ENCODE assay signal across 9 cellular contexts in genomic region chr1:41639332-41639936, GRCh38.
DNase-seq lines count a peak whose midpoint lies in the region; ATAC-seq, FAIRE-seq and TF ChIP-seq lines count a peak whose summit lies in the region.
"Had no signal": no experiment of that assay in that cellular context is flagged by ENCODE, and none has a peak within 500 bp of the region (broad histone marks: within the 10 kb centered on the region; RNA-seq: fewer than 3 reads in every experiment).

No MANE protein-coding gene starts in this region.

- H3K9ac ChIP-seq in fibroblast of lung (ENCODE audit: insufficient read depth, low read length), result no peak overlapping the region

- H3K27ac ChIP-seq in fibroblast of lung (ENCODE audit: insufficient read depth, low read length) (no peak overlapping the region), pancreas (no peak overlapping the region)

- no peaks in the 10 kb centered on the region for H3K79me2 ChIP-seq in fibroblast of lung (ENCODE audit: control insufficient read depth, insufficient read depth, low read length)

- H3K27ac Mint-ChIP-seq in activated CD4-positive, alpha-beta T cell treated with anti-CD3 and anti-CD28 coated beads, Interleukin-2, amount 10 ng/mL, durations not matched to agents 24 days and 14 days, result no peak overlapping the region

- intact Hi-C loops in activated CD4-positive, alpha-beta T cell treated with anti-CD3 and anti-CD28 coated beads, Interleukin-2, amount 10 ng/mL, durations not matched to agents 24 days and 14 days (cut with micrococcal nuclease), result loop anchor here (1.0 to 10.0 kb wide), 6 partner anchors 22 to 223 kb away; no protein-coding TSS in a partner anchor
- intact Hi-C loops in pancreas (cut with DNase I), result no loop called here

- WGBS in pancreas, 2 donors, result 83 to 85% methylated on average over 10 of the region's 10 CpGs

- H3K27me3 ChIP-seq in fibroblast of lung (ENCODE audit: control insufficient read depth, insufficient read depth, low read length), result no peaks in the 10 kb centered on the region
- H3K27me3 ChIP-seq in pancreas, result no peaks in the 10 kb centered on the region

- no peak overlapping the region for H3K4me3 ChIP-seq in fibroblast of lung (replicated peaks in 1 of 4; ENCODE audit: control extremely low read depth in 1 of 4, insufficient read depth in 1 of 4, low read depth in 3 of 4, low read length in 4 of 4)
- H3K4me3 ChIP-seq in pancreas, result no peak overlapping the region

- no peaks in the 10 kb centered on the region for H3K9me3 Mint-ChIP-seq in activated CD4-positive, alpha-beta T cell treated with anti-CD3 and anti-CD28 coated beads, Interleukin-2, amount 10 ng/mL, durations not matched to agents 24 days and 14 days

- no peak overlapping the region for H3K4me2 ChIP-seq in fibroblast of lung (ENCODE audit: extremely low read depth, insufficient read depth, low read length)

- TF ChIP-seq CTCF in fibroblast of lung (conservative IDR thresholded peaks at IDR 0.05 in 1 of 2, IDR thresholded peaks at IDR 0.05 in 1 of 2; ENCODE audit: low read depth in 1 of 2, low read length in 2 of 2) (peak in 1 of 2 donors; percentile 0), pancreas (IDR thresholded peaks at IDR 0.05) (no peak)

- H3K4me3 Mint-ChIP-seq in activated CD4-positive, alpha-beta T cell treated with anti-CD3 and anti-CD28 coated beads, Interleukin-2, amount 10 ng/mL, durations not matched to agents 24 days and 14 days, result no peak overlapping the region

- H3K4me1 Mint-ChIP-seq in activated CD4-positive, alpha-beta T cell treated with anti-CD3 and anti-CD28 coated beads, Interleukin-2, amount 10 ng/mL, durations not matched to agents 24 days and 14 days, result peaks cover 42% of the 10 kb centered on the region

- H3K36me3 ChIP-seq in fibroblast of lung (ENCODE audit: control insufficient read depth, insufficient read depth, low read length) (no peaks in the 10 kb centered on the region), pancreas (no peaks in the 10 kb centered on the region)

- no peaks in the 10 kb centered on the region for H4K20me1 ChIP-seq in fibroblast of lung (ENCODE audit: control insufficient read depth, extremely low read depth, insufficient read depth, low read length)

- no peaks in the 10 kb centered on the region for H3K9me3 ChIP-seq in fibroblast of lung (ENCODE audit: control insufficient read depth, insufficient read depth, low read depth, low read length)
- H3K9me3 ChIP-seq in pancreas, result no peaks in the 10 kb centered on the region

- DNase-seq in activated CD4-positive, alpha-beta T cell treated with anti-CD3 and anti-CD28 coated beads, Interleukin-2, amount 10 ng/mL, durations not matched to agents 24 days and 14 days, result peak; percentile 71
- peak; percentile 63 to 89 for DNase-seq in fibroblast of lung (ENCODE audit: low read depth in 2 of 2)
- peak; percentile 51 for DNase-seq in stimulated activated CD4-positive, alpha-beta T cell treated with anti-CD3 and anti-CD28 coated beads, Interleukin-4, amount 100 ng/mL, for 1 hour
- no peak for DNase-seq in ureter (ENCODE audit: low spot score)
- no peak for DNase-seq in pancreas
- DNase-seq: NCI-H774 had no signal

- peaks cover 31% of the 10 kb centered on the region for H3K36me3 Mint-ChIP-seq in activated CD4-positive, alpha-beta T cell treated with anti-CD3 and anti-CD28 coated beads, Interleukin-2, amount 10 ng/mL, durations not matched to agents 24 days and 14 days (ENCODE audit: low read depth)

- FAIRE-seq in pancreas (lab: Jason Lieb, UNC), result no peak

- H3K27me3 Mint-ChIP-seq in activated CD4-positive, alpha-beta T cell treated with anti-CD3 and anti-CD28 coated beads, Interleukin-2, amount 10 ng/mL, durations not matched to agents 24 days and 14 days, result no peaks in the 10 kb centered on the region

- H3K4me1 ChIP-seq in fibroblast of lung (ENCODE audit: control insufficient read depth, extremely low read depth, insufficient read depth, low read length), result no peaks in the 10 kb centered on the region
- H3K4me1 ChIP-seq in pancreas, result no peaks in the 10 kb centered on the region

- peak; percentile 51 for ATAC-seq in GM18868 (IDR thresholded peaks at IDR 0.05; ENCODE audit: unreplicated experiment)
- ATAC-seq in pancreas, result no peak
- no peak for ATAC-seq in HG02798 (IDR thresholded peaks at IDR 0.05; ENCODE audit: poor library complexity, unreplicated experiment)
- ATAC-seq in HG03442 (IDR thresholded peaks at IDR 0.05; ENCODE audit: unreplicated experiment), result no peak

- no peak overlapping the region for H2AFZ ChIP-seq in fibroblast of lung (ENCODE audit: low read length)

Comparison
In these comparisons a context has a peak if more than half of its experiments do, and no peak if none do; other contexts are left out.
1. DNase-seq: peak in activated CD4-positive, alpha-beta T cell treated with anti-CD3 and anti-CD28 coated beads, Interleukin-2, amount 10 ng/mL, durations not matched to agents 24 days and 14 days (single experiment), fibroblast of lung (2 of 2) and stimulated activated CD4-positive, alpha-beta T cell treated with anti-CD3 and anti-CD28 coated beads, Interleukin-4, amount 100 ng/mL, for 1 hour (single experiment); none in ureter (single experiment) and pancreas (0 of 6).